20 cellular contexts compared by ENCODE assay signal in the genomic region with DNA sequence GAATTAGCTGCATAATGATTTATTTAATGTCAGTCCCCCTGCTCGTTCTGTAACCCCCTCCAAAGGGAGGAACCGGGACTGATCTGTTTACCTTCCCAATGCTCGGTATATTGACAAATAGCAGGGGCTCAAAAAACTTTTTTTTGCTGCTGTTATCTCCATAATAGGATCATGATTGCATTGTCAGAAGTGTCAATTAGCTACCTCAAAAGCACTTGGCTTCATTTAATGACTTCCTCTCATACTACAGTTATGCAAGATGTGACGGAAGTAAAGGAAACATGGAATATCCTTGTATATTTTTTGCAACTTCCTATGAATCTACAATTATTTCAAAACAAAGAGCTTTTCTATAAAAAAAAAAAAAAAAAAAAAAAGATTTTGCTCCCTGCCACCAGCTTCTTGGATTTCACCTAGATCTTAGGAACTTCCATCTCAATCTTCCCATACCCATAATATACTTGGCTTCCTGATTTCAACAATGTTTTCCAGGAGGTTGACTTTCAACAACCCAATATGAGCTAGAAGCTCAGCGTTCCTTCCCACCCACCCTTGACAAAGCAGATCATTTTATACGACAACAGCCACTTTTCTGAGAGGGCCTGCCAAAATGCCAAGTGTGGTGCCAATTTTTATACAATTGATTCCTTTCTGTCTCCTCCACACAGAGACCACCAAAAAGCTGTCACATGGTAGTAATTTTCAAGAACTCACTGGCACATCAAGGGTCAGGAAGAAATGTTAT.
A peak's percentile ranks its signal among the peaks of the same experiment; 100 is the strongest.
DNase-seq lines count a peak whose midpoint lies in the region; ATAC-seq and TF ChIP-seq lines count a peak whose summit lies in the region.
"Had no signal": no experiment of that assay in that cellular context is flagged by ENCODE, and none has a peak within 500 bp of the region (broad histone marks: within the 10 kb centered on the region; RNA-seq: fewer than 3 reads in every experiment).

No MANE protein-coding gene starts in this region.

- no peak overlapping the region for H3K4me3 ChIP-seq in hepatocyte
- H3K4me3 ChIP-seq in upper lobe of right lung, result no peak overlapping the region
- H3K4me3 ChIP-seq in vagina, result no peak overlapping the region
- H3K4me3 ChIP-seq: esophagus muscularis mucosa had no signal

- intact Hi-C loops in upper lobe of right lung (cut with DNase I) (no loop called here), vagina (cut with DNase I) (no loop called here)

- peak overlapping the region; percentile 31 for H3K27ac ChIP-seq in hepatocyte
- H3K27ac ChIP-seq in upper lobe of right lung, result peak overlapping the region; percentile 48
- H3K27ac ChIP-seq in vagina, result no peak overlapping the region
- H3K27ac ChIP-seq: C4-2B, parathyroid adenoma had no signal

- H3K9me2 ChIP-seq in hepatocyte (replicated peaks; ENCODE audit: insufficient read depth), result no peaks in the 10 kb centered on the region

- H3K4me1 ChIP-seq in hepatocyte (ENCODE audit: insufficient read depth) (peaks cover 15% of the 10 kb centered on the region), upper lobe of right lung (peaks cover 13% of the 10 kb centered on the region), vagina (no peaks in the 10 kb centered on the region)
- H3K4me1 ChIP-seq: parathyroid adenoma had no signal

- no peak for TF ChIP-seq POLR2A in vagina (IDR thresholded peaks at IDR 0.05)

- no peak overlapping the region for H2AFZ ChIP-seq in hepatocyte
- H2AFZ ChIP-seq: parathyroid adenoma had no signal

- H3K36me3 ChIP-seq in hepatocyte (replicated peaks; ENCODE audit: insufficient read depth, low read depth) (no peaks in the 10 kb centered on the region), upper lobe of right lung (no peaks in the 10 kb centered on the region), vagina (no peaks in the 10 kb centered on the region)
- H3K36me3 ChIP-seq: esophagus muscularis mucosa had no signal

- H3K4me2 ChIP-seq in hepatocyte, result no peak overlapping the region

- DNase-seq in SIG-M5 treated with dmso at 0.1 percent for 504 hours (lab: John Stamatoyannopoulos, UW; ENCODE audit: unreplicated experiment), result peak; percentile 43
- DNase-seq in SIG-M5 (lab: John Stamatoyannopoulos, UW), result no peak
- peak; percentile 9 for DNase-seq in NCI-H146 treated with DMSO at 0.1 percent for 48 hours (lab: John Stamatoyannopoulos, UW; ENCODE audit: unreplicated experiment)
- DNase-seq in hepatocyte (ENCODE audit: low spot score), result no peak
- DNase-seq in upper lobe of right lung, result no peak
- no peak for DNase-seq in stimulated activated naive CD4-positive, alpha-beta T cell (lab: John Stamatoyannopoulos, UW)
- DNase-seq in HuH-7 (ENCODE audit: low spot score), result no peak
- DNase-seq in vagina (ENCODE audit: extremely low spot score in 2 of 2), result no peak
- DNase-seq: activated CD4-positive, alpha-beta T cell treated with anti-CD3 and anti-CD28 coated beads, Interleukin-2, amount 50 U/mL, for 1 hour; activated T-cell treated with anti-CD3 and anti-CD28 coated beads for 4 hours; anterior cingulate cortex; DMS153; effector CD8-positive, alpha-beta T cell; NCI-H2081; NCI-H526; stimulated activated CD4-positive, alpha-beta T cell treated with anti-CD3 and anti-CD28 coated beads, Interleukin-4, amount 100 ng/mL, for 24 hours had no signal

- H3K27me3 ChIP-seq in hepatocyte, result no peaks in the 10 kb centered on the region
- H3K27me3 ChIP-seq in upper lobe of right lung, result peaks cover 10% of the 10 kb centered on the region
- no peaks in the 10 kb centered on the region for H3K27me3 ChIP-seq in vagina

- no peaks in the 10 kb centered on the region for H3K79me2 ChIP-seq in hepatocyte
- H3K79me2 ChIP-seq: parathyroid adenoma had no signal

- 52% methylated on average over 6 of the region's 6 CpGs for WGBS in hepatocyte (ENCODE audit: low lambda C conversion rate, missing lambda C conversion rate)

- TF ChIP-seq CTCF in hepatocyte (IDR thresholded peaks at IDR 0.05; ENCODE audit: poor library complexity), result no peak
- TF ChIP-seq CTCF in upper lobe of right lung (IDR thresholded peaks at IDR 0.05), result no peak
- TF ChIP-seq CTCF in vagina (IDR thresholded peaks at IDR 0.05), result no peak

- no peaks in the 10 kb centered on the region for H4K20me1 ChIP-seq in hepatocyte (ENCODE audit: insufficient read depth, poor library complexity, severe bottlenecking)

- no peak for ATAC-seq in upper lobe of right lung
- ATAC-seq: left lobe of liver had no signal

- H3K9me3 ChIP-seq in hepatocyte (ENCODE audit: low read depth), result no peaks in the 10 kb centered on the region
- H3K9me3 ChIP-seq in upper lobe of right lung, result no peaks in the 10 kb centered on the region
- H3K9me3 ChIP-seq in vagina, result no peaks in the 10 kb centered on the region
- H3K9me3 ChIP-seq: esophagus muscularis mucosa had no signal

Comparison
In these comparisons a context has a peak if more than half of its experiments do, and no peak if none do; other contexts are left out.
1. DNase-seq: peak in SIG-M5 treated with dmso at 0.1 percent for 504 hours (single experiment) and NCI-H146 treated with DMSO at 0.1 percent for 48 hours (single experiment); none in SIG-M5 (single experiment), hepatocyte (single experiment), upper lobe of right lung (single experiment), stimulated activated naive CD4-positive, alpha-beta T cell (0 of 6), HuH-7 (single experiment) and vagina (0 of 2).